ENCODE assay signal across 17 cellular contexts in the genomic region with DNA sequence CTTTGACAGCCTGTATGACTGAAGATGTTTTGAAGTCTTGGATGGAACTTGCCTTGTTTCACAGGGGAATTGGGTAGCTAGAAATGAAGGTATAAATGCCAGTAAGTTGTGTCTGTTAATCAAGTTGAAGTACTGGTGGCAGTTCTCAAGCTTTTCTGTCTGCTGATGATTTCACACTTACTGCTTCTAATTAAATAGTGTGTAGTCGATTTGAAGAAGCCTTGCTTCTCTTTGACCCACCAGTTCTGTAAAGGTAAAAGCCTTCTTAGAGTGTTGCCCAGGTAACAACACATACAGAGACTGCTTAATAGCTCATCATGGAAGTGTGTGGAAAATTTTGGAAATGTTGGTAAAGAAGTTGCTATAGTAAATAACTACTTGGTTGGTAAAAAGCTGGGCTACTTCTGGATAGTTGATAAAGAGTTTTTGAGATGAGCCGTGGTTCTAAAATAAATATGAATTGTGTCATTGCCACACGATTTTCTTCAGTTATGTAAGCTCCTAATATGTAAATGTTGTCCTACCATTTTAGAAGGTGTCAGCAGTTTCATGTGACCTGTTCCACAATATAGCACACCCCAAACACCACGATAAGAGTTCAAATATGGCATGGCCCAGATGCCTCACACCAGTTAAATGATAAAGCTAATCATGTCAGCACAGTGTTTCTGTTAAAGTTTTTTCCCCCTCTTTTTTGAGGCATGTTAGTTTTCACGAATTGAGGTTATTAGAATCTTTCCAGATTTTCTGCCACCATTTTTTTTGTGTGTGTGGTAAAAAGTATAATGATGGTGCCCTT. TPM values are rescaled to one million over a fixed set of nuclear protein-coding genes. Genes with fewer than 3 reads are reported as not detected.
DNase-seq lines count a peak whose midpoint lies in the region; ATAC-seq, FAIRE-seq and TF ChIP-seq lines count a peak whose summit lies in the region.
"Had no signal": no experiment of that assay in that cellular context is flagged by ENCODE, and none has a peak within 500 bp of the region (broad histone marks: within the 10 kb centered on the region; RNA-seq: fewer than 3 reads in every experiment).

No MANE protein-coding gene starts in this region.

- SMC1A ChIA-PET in GM12878 (lab: Charles Lee; ENCODE audit: uncharacterized antibody, unreplicated experiment) = interaction anchor here (0.7 kb wide), 1 partner anchor 13 kb away, joined by 3 read pairs; no protein-coding TSS in a partner anchor

- RAD21 ChIA-PET in GM12878 (lab: Charles Lee; ENCODE audit: unreplicated experiment) = interaction anchor here (1.4 kb wide), 1 partner anchor 14 kb away, joined by 3 read pairs; no protein-coding TSS in a partner anchor

- no peaks in the 10 kb centered on the region for H3K36me3 ChIP-seq in GM06990 (ENCODE audit: control insufficient read depth, insufficient read depth, low read length)
- no peaks in the 10 kb centered on the region for H3K36me3 ChIP-seq in Karpas-422 (ENCODE audit: insufficient read depth, low read length)
- no peaks in the 10 kb centered on the region for H3K36me3 ChIP-seq in GM12878 (ENCODE audit: control insufficient read depth in 2 of 2, insufficient read depth in 2 of 2, low read length in 1 of 2)
- no peaks in the 10 kb centered on the region for H3K36me3 ChIP-seq in lower lobe of right lung
- H3K36me3 ChIP-seq in ovary = no peaks in the 10 kb centered on the region
- H3K36me3 ChIP-seq: suprapubic skin had no signal

- H3K9me3 ChIP-seq in Karpas-422 (ENCODE audit: low read length) (no peaks in the 10 kb centered on the region), GM12878 (replicated peaks; ENCODE audit: control insufficient read depth, insufficient read depth, low read length) (no peaks in the 10 kb centered on the region), lower lobe of right lung (no peaks in the 10 kb centered on the region), ovary (no peaks in the 10 kb centered on the region)
- H3K9me3 ChIP-seq: BLaER1 treated with 17β-estradiol and CSF1 and Interleukin-3, amounts not matched to agents 10 nM and 100 nM; suprapubic skin had no signal

- peak; percentile 35; the same call in 2 of the 3 replicates for ATAC-seq in GM12878
- peak in 1 of 2 donors; percentile 67 for ATAC-seq in lower lobe of right lung

- no peak overlapping the region for H2AFZ ChIP-seq in Karpas-422 (ENCODE audit: low read length)
- H2AFZ ChIP-seq in GM12878 (ENCODE audit: control insufficient read depth, low read depth, low read length) = no peak overlapping the region; the same call in 1 of the 2 replicates
- H2AFZ ChIP-seq: hepatocyte had no signal

- no peak for TF ChIP-seq EP300 in GM12878 (IDR thresholded peaks at IDR 0.05; ENCODE audit: borderline replicate concordance in 1 of 2, control insufficient read depth in 1 of 2, low read depth in 2 of 2, low read length in 2 of 2)
- no peak for TF ChIP-seq EP300 in ovary (IDR thresholded peaks at IDR 0.05)

- POLR2A ChIA-PET in GM12878 (lab: Charles Lee) = no interaction called here

- H3K9ac ChIP-seq in Karpas-422 (ENCODE audit: low read length) (no peak overlapping the region), GM12878 (ENCODE audit: control insufficient read depth, insufficient read depth, low read length) (peak overlapping the region; percentile 70)

- CTCF ChIA-PET in GM12878 (lab: Yijun Ruan, JAX) = interaction anchor here (1.1 to 1.3 kb wide), 2 partner anchors 11 to 51 kb away, joined by 3 to 5 read pairs; no protein-coding TSS in a partner anchor

- 6% methylated on average over 5 of the region's 5 CpGs for WGBS in GM12878 (ENCODE audit: insufficient coverage, insufficient replicate concordance, low lambda C conversion rate, missing lambda C conversion rate)
- 77 to 87% (median 84%) methylated on average over 5 of the region's 5 CpGs for WGBS in ovary, 3 donors

- H4K20me1 ChIP-seq in Karpas-422 (ENCODE audit: insufficient read depth, low read depth, low read length) (peaks cover 21% of the 10 kb centered on the region; the same call in 1 of the 2 replicates), GM12878 (ENCODE audit: control insufficient read depth, insufficient read depth) (no peaks in the 10 kb centered on the region)

- TF ChIP-seq POLR2A in GM12878 (IDR thresholded peaks at IDR 0.05; ENCODE audit: low read depth, low read length) = no peak
- no peak for TF ChIP-seq POLR2A in ovary (IDR thresholded peaks at IDR 0.05)

- H3K79me2 ChIP-seq in Karpas-422 (ENCODE audit: low read length) (no peaks in the 10 kb centered on the region), GM12878 (ENCODE audit: control insufficient read depth, insufficient read depth, low read length) (peaks cover 95% of the 10 kb centered on the region)

- TF ChIP-seq CTCF in GM06990 (IDR thresholded peaks at IDR 0.05; ENCODE audit: insufficient read depth, low read length, poor library complexity, severe bottlenecking) = no peak
- no peak for TF ChIP-seq CTCF in GM12878 (IDR thresholded peaks at IDR 0.05 in 2 of 3, conservative IDR thresholded peaks at IDR 0.05 in 1 of 3; ENCODE audit: control insufficient read depth in 2 of 3, extremely low read depth in 1 of 3, insufficient read depth in 1 of 3, low read depth in 3 of 3, low read length in 3 of 3)
- TF ChIP-seq CTCF in lower lobe of right lung (IDR thresholded peaks at IDR 0.05) = no peak
- no peak for TF ChIP-seq CTCF in ovary (IDR thresholded peaks at IDR 0.05)

- BruUV-seq in GM12878 (replicated peaks; lab: Mats Ljungman, UMichigan) = no TSS peak

- no peaks in the 10 kb centered on the region for H3K9me2 ChIP-seq in Karpas-422 (replicated peaks; ENCODE audit: insufficient read depth, low read length)

- peak overlapping the region; percentile 46 for H3K4me2 ChIP-seq in Karpas-422 (ENCODE audit: low read depth, low read length, poor library complexity, severe bottlenecking)
- H3K4me2 ChIP-seq in GM12878 (ENCODE audit: control insufficient read depth, insufficient read depth) = peak overlapping the region; percentile 93
- H3K4me2 ChIP-seq: hepatocyte, smooth muscle cell had no signal

- no peaks in the 10 kb centered on the region for H3K27me3 ChIP-seq in GM06990 (replicated peaks; ENCODE audit: control insufficient read depth, insufficient read depth, low read length)
- H3K27me3 ChIP-seq in Karpas-422 (ENCODE audit: low read length) = no peaks in the 10 kb centered on the region
- no peaks in the 10 kb centered on the region for H3K27me3 ChIP-seq in GM12878 (replicated peaks in 1 of 2; ENCODE audit: control insufficient read depth in 2 of 2, insufficient read depth in 2 of 2, low read length in 1 of 2)
- H3K27me3 ChIP-seq in lower lobe of right lung (ENCODE audit: low read depth) = no peaks in the 10 kb centered on the region
- H3K27me3 ChIP-seq in ovary = no peaks in the 10 kb centered on the region
- H3K27me3 ChIP-seq: BLaER1 treated with 17β-estradiol and CSF1 and Interleukin-3, amounts not matched to agents 10 nM and 100 nM; hepatocyte; suprapubic skin had no signal

- TF ChIP-seq RAD21 in GM12878 (IDR thresholded peaks at IDR 0.05; ENCODE audit: insufficient read depth, low read depth, low read length) = no peak

- H3K4me3 ChIP-seq in GM06990 (replicated peaks; ENCODE audit: low read depth, low read length) = peak overlapping the region; percentile 33
- no peak overlapping the region for H3K4me3 ChIP-seq in Karpas-422 (ENCODE audit: low read length)
- peak overlapping the region; percentile 66; the same call in 1 of the 2 replicates for H3K4me3 ChIP-seq in GM12878
- no peak overlapping the region for H3K4me3 ChIP-seq in lower lobe of right lung
- H3K4me3 ChIP-seq in ovary = no peak overlapping the region
- H3K4me3 ChIP-seq: BLaER1 treated with 17β-estradiol and CSF1 and Interleukin-3, amounts not matched to agents 10 nM and 100 nM; hepatocyte; smooth muscle cell; suprapubic skin had no signal

- no peak for DNase-seq in GM06990 (ENCODE audit: extremely low read depth, insufficient read length)
- no peak for DNase-seq in Karpas-422
- DNase-seq in GM12878 (ENCODE audit: low read depth, low spot score) = no peak
- no peak for DNase-seq in lower lobe of right lung
- DNase-seq in NCI-H146 treated with DMSO at 0.1 percent for 48 hours (lab: John Stamatoyannopoulos, UW; ENCODE audit: unreplicated experiment) = no peak
- DNase-seq in activated CD4-positive, alpha-beta T cell treated with anti-CD3 and anti-CD28 coated beads, Interleukin-2, amount 50 U/mL, for 1 hour = no peak
- DNase-seq in GOT3 (lab: John Stamatoyannopoulos, UW) = no peak
- no peak for DNase-seq in ovary
- DNase-seq: activated CD4-positive, alpha-beta T cell treated with anti-CD3 and anti-CD28 coated beads for 48 hours; central memory CD4-positive, alpha-beta T cell; GDM1; occipital lobe had no signal

- in situ Hi-C loops in GM12878 (cut with MboI) = no loop called here

- peaks cover 22% of the 10 kb centered on the region for H3K4me1 ChIP-seq in Karpas-422 (ENCODE audit: low read length)
- H3K4me1 ChIP-seq in GM12878 (ENCODE audit: control insufficient read depth, insufficient read depth, low read length) = peaks cover 40% of the 10 kb centered on the region
- H3K4me1 ChIP-seq in lower lobe of right lung = peaks cover 18% of the 10 kb centered on the region
- peaks cover 4% of the 10 kb centered on the region for H3K4me1 ChIP-seq in ovary (ENCODE audit: insufficient read depth)

- intact Hi-C loops in GM12878 (cut with micrococcal nuclease; ENCODE audit: unreplicated experiment) = no loop called here
- intact Hi-C loops in lower lobe of right lung (cut with DNase I) = no loop called here
- intact Hi-C loops in ovary (cut with DNase I) = no loop called here

- H3K27ac ChIP-seq in Karpas-422 (ENCODE audit: low read length) (no peak overlapping the region), GM12878 (ENCODE audit: control insufficient read depth, insufficient read depth) (peak overlapping the region; percentile 80), lower lobe of right lung (peak overlapping the region; percentile 49), ovary (no peak overlapping the region)
- H3K27ac ChIP-seq: BLaER1 treated with 17β-estradiol and CSF1 and Interleukin-3, amounts not matched to agents 10 nM and 100 nM; epithelial cell of prostate; hepatocyte; suprapubic skin had no signal

- no peak for FAIRE-seq in GM12878 (lab: Jason Lieb, UNC)

RNA-seq across cellular contexts. Expression of gene RABGAP1L, which starts 7.4 kb away (rescaled TPM):
- 28.9 and 39.5 TPM in 2 replicates for total RNA-seq in Karpas-422 (2014; rRNA removed; shearing (Covaris generic); ENCODE audit: low replicate concordance)
- total RNA-seq in GM12878 (2013; cell fraction: nucleolus; rRNA removed) = 371 and 380 TPM in 2 replicates
- total RNA-seq in GM12878 (2014; rRNA removed) (142 and 164 TPM in 2 replicates), GM12878 (2014; rRNA removed; fragmentation: Illumina TruSeq; extraction: Trizol) (194 and 207 TPM in 2 replicates), GM12878 (2021) (128 and 132 TPM in 2 replicates), lower lobe of right lung (83.9 TPM), ovary (10 to 100 TPM; 40.0 to 56.5 (median 44.2) TPM)
- polyA plus RNA-seq in GM12878 (2011; ENCODE audit: low read depth) = 70.2 TPM
- polyA plus RNA-seq in GM12878 (2011; rRNA removed) (5.8 and 7.0 TPM in 2 replicates), GM12878 (2014; fragmentation: Illumina TruSeq; extraction: Trizol) (142 and 184 TPM in 2 replicates), GM12878 (2014; fragmentation: Nextera tagmentation; extraction: Ambion mirVana) (100 to 1,000 TPM in 1 of 2 experiments, 10 to 100 TPM in 1; 92.3 to 130 TPM), GM12878 (2014; rRNA removed) (71.6 and 85.8 TPM in 2 replicates), GM12878 (2016; fragmentation: Nextera tagmentation; extraction: Ambion mirVana) (10 to 100 TPM; 94.1 to 95.3 TPM), ovary (10 to 100 TPM; 17.1 to 29.8 TPM)
- polyA plus RNA-seq in GM12878 (2011; cell fraction: cytosol; rRNA removed) = 2.8 and 4.6 TPM in 2 replicates
- polyA plus RNA-seq in GM12878 (2011; cell fraction: nucleus; rRNA removed) = 3.2 and 4.1 TPM in 2 replicates
- 109 TPM in 2 replicates for polyA plus RNA-seq in GM12878 (2012)
- 9.6 TPM in 2 replicates for polyA minus RNA-seq in GM12878 (2011; rRNA and poly(A)+ RNA removed)
- 1.5 and 1.7 TPM in 2 replicates for polyA minus RNA-seq in GM12878 (2011; cell fraction: cytosol; rRNA and poly(A)+ RNA removed)
- polyA minus RNA-seq in GM12878 (2011; cell fraction: nucleus; rRNA and poly(A)+ RNA removed) = 12.1 and 21.8 TPM in 2 replicates

Comparison
In these comparisons a context has a peak if more than half of its experiments do, and no peak if none do; other contexts are left out.
1. H3K4me3 ChIP-seq: peak in GM06990 (single experiment) and GM12878 (single experiment); none in Karpas-422 (single experiment), lower lobe of right lung (single experiment) and ovary (single experiment).
2. H3K27ac ChIP-seq: peak in GM12878 (single experiment) and lower lobe of right lung (single experiment); none in Karpas-422 (single experiment) and ovary (0 of 2).